ENCODE assay signal across 8 cellular contexts in the genomic region with DNA sequence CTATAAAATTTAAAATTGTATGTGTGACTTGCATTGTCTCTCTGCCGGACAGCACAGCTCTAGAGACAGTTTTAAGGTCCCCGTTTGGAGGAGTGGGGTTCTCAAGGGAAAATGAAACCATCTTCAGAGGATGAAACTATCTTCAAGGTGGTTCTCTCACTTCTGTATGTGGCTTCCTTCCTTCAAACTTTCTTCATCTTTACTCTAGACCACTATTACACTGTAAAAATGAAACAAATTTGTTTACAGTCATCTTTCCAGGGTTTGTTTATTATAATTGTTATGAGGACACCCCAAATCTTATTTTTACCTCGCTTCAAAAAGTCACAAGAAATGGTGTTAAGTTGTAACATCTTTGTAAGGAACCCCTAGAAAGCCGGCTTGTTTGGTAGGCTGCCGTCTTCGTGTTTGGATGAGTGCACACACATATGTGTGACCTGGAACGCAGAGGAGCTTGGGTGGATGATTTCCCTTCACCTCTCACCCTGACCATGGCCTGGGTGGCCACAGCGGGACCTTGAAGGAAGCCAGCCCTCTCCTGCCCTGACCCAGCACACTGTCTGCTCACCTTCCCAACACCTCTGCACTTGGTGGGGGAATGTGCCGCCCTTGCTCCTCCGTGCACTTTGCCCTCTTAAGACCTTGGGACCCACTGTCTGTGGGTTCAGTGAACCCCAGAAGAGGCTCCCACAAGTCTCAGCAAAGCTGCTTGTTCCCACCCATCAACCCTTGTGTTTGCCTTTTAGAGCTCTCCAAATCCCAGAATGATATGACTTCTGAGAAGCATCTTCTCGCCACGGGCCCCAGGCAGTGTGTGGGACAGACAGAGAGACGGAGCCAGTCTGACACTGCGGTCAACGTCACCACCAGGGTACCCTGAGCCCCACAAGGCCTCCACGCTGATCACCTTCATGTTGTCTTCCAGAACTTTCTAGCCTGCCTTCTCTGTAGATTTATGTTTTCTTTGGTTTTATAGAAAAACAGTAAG.
DNase-seq lines count a peak whose midpoint lies in the region; ATAC-seq lines count a peak whose summit lies in the region.

No MANE protein-coding gene starts in this region.

- H2BK120ac ChIP-seq in mesendoderm (ENCODE audit: low read depth, low read length) = no peak overlapping the region

- H3K4me1 ChIP-seq in mesendoderm (ENCODE audit: control insufficient read depth, low read depth, low read length) = peaks cover 3% of the 10 kb centered on the region

- no peak overlapping the region for H3K18ac ChIP-seq in mesendoderm (ENCODE audit: low read length)

- no peak overlapping the region for H3K4ac ChIP-seq in mesendoderm (ENCODE audit: low read depth, low read length)

- H3K27me3 ChIP-seq in mesendoderm (ENCODE audit: insufficient read depth, low read length, poor library complexity) = no peaks in the 10 kb centered on the region

- H2BK15ac ChIP-seq in mesendoderm (replicated peaks; ENCODE audit: low read depth) = no peak overlapping the region

- no peaks in the 10 kb centered on the region for H3K79me2 ChIP-seq in mesendoderm (ENCODE audit: control insufficient read depth, insufficient read depth, low read length)

- no peak overlapping the region for H3K9ac ChIP-seq in mesendoderm (ENCODE audit: low read length)

- WGBS in mesendoderm (ENCODE audit: extremely low coverage, insufficient coverage, low lambda C conversion rate) = no CpG with 5 or more reads among the region's 16 CpGs

- H3K27ac ChIP-seq in mesendoderm (ENCODE audit: low read depth, low read length) = no peak overlapping the region

- H4K8ac ChIP-seq in mesendoderm (ENCODE audit: low read depth, low read length) = no peak overlapping the region

- H3K4me3 ChIP-seq in mesendoderm (ENCODE audit: low read length) = no peak overlapping the region

- H3K4me2 ChIP-seq in mesendoderm (ENCODE audit: low read length) = no peak overlapping the region

- H2AK5ac ChIP-seq in mesendoderm (ENCODE audit: low read length) = no peak overlapping the region

- no peak overlapping the region for H4K5ac ChIP-seq in mesendoderm (ENCODE audit: low read length)

- H3K36me3 Mint-ChIP-seq in activated T-helper 2 cell treated with anti-CD3 and anti-CD28 coated beads, Interferon-gamma antibody, Interleukin-2, Interleukin-4, amounts not matched to agents 10 μg/mL and 5 μg/mL and 100 μg/mL, durations not matched to agents 14 hours and 24 hours and 36 hours (ENCODE audit: low read depth) = peaks cover 89% of the 10 kb centered on the region

- peak; percentile 60 for ATAC-seq in GM18511 (IDR thresholded peaks at IDR 0.05; ENCODE audit: unreplicated experiment)
- peak; percentile 58 for ATAC-seq in GM21447 (IDR thresholded peaks at IDR 0.05; ENCODE audit: unreplicated experiment)
- peak; percentile 45 for ATAC-seq in HG03457 (IDR thresholded peaks at IDR 0.05; ENCODE audit: unreplicated experiment)

- H3K9me3 Mint-ChIP-seq in activated T-helper 2 cell treated with anti-CD3 and anti-CD28 coated beads, Interferon-gamma antibody, Interleukin-2, Interleukin-4, amounts not matched to agents 10 μg/mL and 5 μg/mL and 100 μg/mL, durations not matched to agents 14 hours and 24 hours and 36 hours = no peaks in the 10 kb centered on the region

- peaks cover 61% of the 10 kb centered on the region for H3K4me1 Mint-ChIP-seq in activated T-helper 2 cell treated with anti-CD3 and anti-CD28 coated beads, Interferon-gamma antibody, Interleukin-2, Interleukin-4, amounts not matched to agents 10 μg/mL and 5 μg/mL and 100 μg/mL, durations not matched to agents 14 hours and 24 hours and 36 hours (ENCODE audit: low read depth)

- H3K23ac ChIP-seq in mesendoderm (ENCODE audit: low read length) = no peak overlapping the region

- no peak overlapping the region for H3K27ac Mint-ChIP-seq in activated T-helper 2 cell treated with anti-CD3 and anti-CD28 coated beads, Interferon-gamma antibody, Interleukin-2, Interleukin-4, amounts not matched to agents 10 μg/mL and 5 μg/mL and 100 μg/mL, durations not matched to agents 14 hours and 24 hours and 36 hours

- no peaks in the 10 kb centered on the region for H3K27me3 Mint-ChIP-seq in activated T-helper 2 cell treated with anti-CD3 and anti-CD28 coated beads, Interferon-gamma antibody, Interleukin-2, Interleukin-4, amounts not matched to agents 10 μg/mL and 5 μg/mL and 100 μg/mL, durations not matched to agents 14 hours and 24 hours and 36 hours (ENCODE audit: low read depth)

- H3K4me3 Mint-ChIP-seq in activated T-helper 2 cell treated with anti-CD3 and anti-CD28 coated beads, Interferon-gamma antibody, Interleukin-2, Interleukin-4, amounts not matched to agents 10 μg/mL and 5 μg/mL and 100 μg/mL, durations not matched to agents 14 hours and 24 hours and 36 hours (ENCODE audit: low read depth) = no peak overlapping the region

- peak overlapping the region; percentile 53 for H3K56ac ChIP-seq in mesendoderm (ENCODE audit: low read length)

- H3K36me3 ChIP-seq in mesendoderm (ENCODE audit: control insufficient read depth, insufficient read depth, low read length) = no peaks in the 10 kb centered on the region

- intact Hi-C loops in activated T-helper 2 cell treated with anti-CD3 and anti-CD28 coated beads, Interferon-gamma antibody, Interleukin-2, Interleukin-4, amounts not matched to agents 10 μg/mL and 5 μg/mL and 100 μg/mL, durations not matched to agents 14 hours and 24 hours and 36 hours (cut with micrococcal nuclease) = no loop called here

- DNase-seq in mesendoderm (no peak), NCI-H526 (lab: John Stamatoyannopoulos, UW) (no peak), amygdala (lab: John Stamatoyannopoulos, UW) (no peak), cerebellar nuclear complex (lab: John Stamatoyannopoulos, UW) (no peak)
- DNase-seq in activated T-helper 2 cell treated with anti-CD3 and anti-CD28 coated beads, Interferon-gamma antibody, Interleukin-2, Interleukin-4, amounts not matched to agents 10 μg/mL and 5 μg/mL and 100 μg/mL, durations not matched to agents 14 hours and 24 hours and 36 hours (ENCODE audit: low spot score) = no peak

- H3K79me1 ChIP-seq in mesendoderm (ENCODE audit: low read length) = no peaks in the 10 kb centered on the region

- H2BK5ac ChIP-seq in mesendoderm (ENCODE audit: low read length) = no peak overlapping the region
